10 cellular contexts compared by ENCODE assay signal in the genomic region with DNA sequence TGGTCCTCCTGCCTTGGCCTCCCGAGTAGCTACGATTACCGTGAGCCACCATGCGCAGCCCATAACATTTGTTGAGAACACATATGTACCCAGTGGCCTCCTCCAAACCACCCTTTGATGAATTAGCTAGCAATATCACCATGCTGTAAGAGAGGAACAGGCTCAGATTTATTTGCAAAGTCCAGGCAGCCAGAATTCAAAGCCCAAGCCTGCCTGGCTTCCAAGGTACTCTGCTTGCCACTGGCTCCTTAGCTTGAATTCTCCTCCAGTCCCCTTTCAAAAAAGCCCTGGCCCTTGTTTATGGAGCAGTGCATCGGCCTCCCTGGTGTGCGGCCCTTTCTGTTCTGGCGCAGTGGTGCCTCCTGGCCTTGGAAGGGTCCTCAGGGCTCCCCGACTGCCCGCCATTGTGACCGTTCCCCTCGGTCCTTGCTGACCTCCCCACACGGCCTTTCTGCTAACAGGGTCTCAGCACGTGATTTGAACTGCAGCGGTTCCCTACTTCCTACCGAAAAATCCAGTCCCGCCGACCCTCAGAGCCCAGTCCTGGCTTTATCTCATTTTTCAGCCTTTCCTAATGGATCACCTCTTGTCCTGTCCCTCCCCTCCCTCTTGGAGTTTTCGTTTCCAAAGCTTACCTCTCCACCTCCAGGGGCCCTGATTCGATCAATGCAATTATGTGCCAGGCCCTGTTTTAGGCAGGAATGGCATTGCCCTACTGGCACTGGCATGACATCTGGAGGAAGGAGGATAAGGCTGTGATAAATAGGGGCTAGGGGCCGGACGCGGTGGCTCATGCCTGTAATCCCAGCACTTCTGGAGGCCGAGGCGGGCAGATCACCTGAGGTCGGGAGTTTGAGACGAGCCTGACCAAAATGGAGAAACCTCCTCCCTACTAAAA. TPM values are rescaled to one million over a fixed set of nuclear protein-coding genes. Genes with fewer than 3 reads are reported as not detected.
DNase-seq lines count a peak whose midpoint lies in the region; FAIRE-seq and TF ChIP-seq lines count a peak whose summit lies in the region.
"Had no signal": no experiment of that assay in that cellular context is flagged by ENCODE, and none has a peak within 500 bp of the region (broad histone marks: within the 10 kb centered on the region; RNA-seq: fewer than 3 reads in every experiment).

No MANE protein-coding gene starts in this region.

- DNase-seq in CD14-positive monocyte (ENCODE audit: low spot score), result no peak
- DNase-seq in MV-4-11 (lab: John Stamatoyannopoulos, UW), result no peak
- no peak for DNase-seq in NCI-H345 (lab: John Stamatoyannopoulos, UW)
- DNase-seq in H54 (ENCODE audit: insufficient read length, low spot score), result no peak
- DNase-seq in RCC 7860 (ENCODE audit: low spot score), result no peak
- DNase-seq: SIG-M5 had no signal

- H2AFZ ChIP-seq in OCI-LY3 (ENCODE audit: low read depth, low read length) (no peak overlapping the region), parathyroid adenoma (peak overlapping the region; percentile 92)

- H3K9me3 Mint-ChIP-seq in CD14-positive monocyte, result peaks cover 0 to 2% (median 0%) of the 10 kb centered on the region in 7 donors

- H3K36me3 ChIP-seq in OCI-LY3 (replicated peaks; ENCODE audit: low read depth, low read length) (peaks cover 15% of the 10 kb centered on the region), endocrine pancreas (ENCODE audit: control insufficient read depth, insufficient read depth, low read length) (no peaks in the 10 kb centered on the region), parathyroid adenoma (ENCODE audit: control insufficient read depth, insufficient read depth, low read length) (no peaks in the 10 kb centered on the region)

- H3K9ac ChIP-seq in OCI-LY3 (ENCODE audit: low read length) (peak overlapping the region; percentile 99), endocrine pancreas (ENCODE audit: control insufficient read depth, insufficient read depth, low read length) (peak overlapping the region; percentile 11), parathyroid adenoma (no peak overlapping the region)

- H3K4me3 ChIP-seq in OCI-LY3 (ENCODE audit: low read length), result peak overlapping the region; percentile 98
- no peak overlapping the region for H3K4me3 ChIP-seq in endocrine pancreas (ENCODE audit: control insufficient read depth, insufficient read depth, low read length)
- no peak overlapping the region for H3K4me3 ChIP-seq in parathyroid adenoma (ENCODE audit: low read depth, low read length)

- intact Hi-C loops in CD14-positive monocyte (cut with micrococcal nuclease), result loop anchor here in 1 of 2 donors (2.0 to 5.0 kb wide), 2 partner anchors 33 to 93 kb away; a partner anchor contains a TSS

- H3K27ac Mint-ChIP-seq in CD14-positive monocyte, result peak overlapping the region in 1 of 7 donors; percentile 11

- H3K27me3 ChIP-seq in OCI-LY3 (ENCODE audit: low read depth, low read length) (no peaks in the 10 kb centered on the region), endocrine pancreas (ENCODE audit: control insufficient read depth, insufficient read depth, low read length) (no peaks in the 10 kb centered on the region), parathyroid adenoma (ENCODE audit: control insufficient read depth, insufficient read depth, low read length) (no peaks in the 10 kb centered on the region)

- peaks cover 9% of the 10 kb centered on the region for H3K4me1 Mint-ChIP-seq in CD14-positive monocyte

- H3K4me1 ChIP-seq in OCI-LY3 (ENCODE audit: low read length), result peaks cover 11% of the 10 kb centered on the region
- H3K4me1 ChIP-seq in endocrine pancreas (ENCODE audit: control insufficient read depth, insufficient read depth, low read length), result no peaks in the 10 kb centered on the region
- peaks cover 2% of the 10 kb centered on the region for H3K4me1 ChIP-seq in parathyroid adenoma

- no peaks in the 10 kb centered on the region for H3K9me3 ChIP-seq in OCI-LY3 (ENCODE audit: insufficient read depth, low read length)
- no peaks in the 10 kb centered on the region for H3K9me3 ChIP-seq in endocrine pancreas (ENCODE audit: control insufficient read depth, low read length)
- H3K9me3 ChIP-seq in parathyroid adenoma (ENCODE audit: control insufficient read depth, low read length), result no peaks in the 10 kb centered on the region

- no peak for FAIRE-seq in H54 (lab: Jason Lieb, UNC)
- no peak for FAIRE-seq in RCC 7860 (lab: Jason Lieb, UNC)

- H3K4me3 Mint-ChIP-seq in CD14-positive monocyte, result peak overlapping the region; percentile 69 to 71

- TF ChIP-seq CTCF in CD14-positive monocyte (IDR thresholded peaks at IDR 0.05) (no peak), OCI-LY3 (IDR thresholded peaks at IDR 0.05; ENCODE audit: low read depth, low read length) (no peak), parathyroid adenoma (IDR thresholded peaks at IDR 0.05) (no peak)

- H3K79me2 ChIP-seq in OCI-LY3 (ENCODE audit: low read length), result peaks cover 31% of the 10 kb centered on the region
- peaks cover 20% of the 10 kb centered on the region for H3K79me2 ChIP-seq in parathyroid adenoma

- H3K27ac ChIP-seq in OCI-LY3 (ENCODE audit: low read length) (no peak overlapping the region), parathyroid adenoma (no peak overlapping the region)

- H4K20me1 ChIP-seq in OCI-LY3 (ENCODE audit: insufficient read depth, low read length), result peaks cover 4% of the 10 kb centered on the region; the same call in 1 of the 2 replicates

- peaks cover 11 to 38% of the 10 kb centered on the region in 2 donors for H3K36me3 Mint-ChIP-seq in CD14-positive monocyte

- H3K4me2 ChIP-seq in OCI-LY3 (ENCODE audit: low read length), result peak overlapping the region; percentile 98
- peak overlapping the region; percentile 91 for H3K4me2 ChIP-seq in parathyroid adenoma (ENCODE audit: low read length)

- no peak for TF ChIP-seq POLR2A in H54 (IDR thresholded peaks at IDR 0.05; ENCODE audit: low read depth, low read length)

- peaks cover 0 to 8% (median 6%) of the 10 kb centered on the region in 3 donors for H3K27me3 Mint-ChIP-seq in CD14-positive monocyte (ENCODE audit: low read depth in 3 of 3)

RNA-seq across cellular contexts. Expression of a gene that starts 22.0 kb away (rescaled TPM):
- polyA plus RNA-seq in CD14-positive monocyte, result 10 to 100 TPM; 16.9 to 33.3 TPM

RNA-seq across cellular contexts. Expression of a gene that starts 38.9 kb away (rescaled TPM):
- polyA plus RNA-seq in CD14-positive monocyte, result not detected
- polyA plus RNA-seq: right cardiac atrium had no signal

RNA-seq across cellular contexts. Expression of a gene that starts 45.3 kb away (rescaled TPM):
- 10 to 100 TPM; 13.3 to 15.7 TPM for polyA plus RNA-seq in CD14-positive monocyte
